Comparison of ENCODE assay signal across 36 cellular contexts in genomic region chr20:46670228-46670584, GRCh38. TPM values are rescaled to one million over a fixed set of nuclear protein-coding genes. Genes with fewer than 3 reads are reported as not detected.
"Had no signal": no experiment of that assay in that cellular context is flagged by ENCODE, and none has a peak within 500 bp of the region (broad histone marks: within the 10 kb centered on the region; RNA-seq: fewer than 3 reads in every experiment).

No MANE protein-coding gene starts in this region.

- H3K27ac ChIP-seq: adrenal gland, ascending aorta, brain microvascular endothelial cell, breast epithelium, cardiac muscle cell had no signal

- H3K27me3 ChIP-seq: adrenal gland, ascending aorta, body of pancreas, brain microvascular endothelial cell, breast epithelium, cardiac muscle cell had no signal

- H3K36me3 ChIP-seq: adrenal gland, ascending aorta, brain microvascular endothelial cell, breast epithelium, cardiac muscle cell had no signal

- H3K4me3 ChIP-seq: adrenal gland, ascending aorta, body of pancreas, breast epithelium, cardiac muscle cell had no signal

- DNase-seq: activated effector memory CD4-positive, alpha-beta T cell treated with anti-CD3 and anti-CD28 coated beads, Interleukin-2, amount 50 U/mL, for 16 hours; activated effector memory CD4-positive, alpha-beta T cell treated with Interleukin-2 at 50 U/mL for 16 hours; activated gamma-delta T cell; activated gamma-delta T cell treated with Interleukin-2 at 50 U/mL for 16 hours; activated naive CD4-positive, alpha-beta T cell; activated naive CD4-positive, alpha-beta T cell treated with anti-CD3 and anti-CD28 coated beads for 36 hours; activated naive CD4-positive, alpha-beta T cell treated with anti-CD3 and anti-CD28 coated beads, Interleukin-2, amount 10 ng/mL, durations not matched to agents 7 days and 5 days; activated naive CD4-positive, alpha-beta T cell treated with anti-CD3 and anti-CD28 coated beads, Interleukin-2, amount 50 U/mL, for 16 hours; activated naive CD4-positive, alpha-beta T cell treated with Interleukin-2 at 50 U/mL for 16 hours; activated naive CD8-positive, alpha-beta T cell treated with anti-CD3 and anti-CD28 coated beads for 36 hours; activated naive CD8-positive, alpha-beta T cell treated with anti-CD3 and anti-CD28 coated beads, Interleukin-2, amount 10 ng/mL, durations not matched to agents 7 days and 5 days; activated naive CD8-positive, alpha-beta T cell treated with anti-CD3 and anti-CD28 coated beads, Interleukin-2, amount 50 U/mL, for 24 hours; activated T-cell treated with anti-CD3 and anti-CD28 coated beads, Interleukin-2, amount 50 U/mL, for 24 hours; activated T-cell treated with anti-CD3 and anti-CD28 coated beads, Interleukin-2, amount 50 U/mL, for 4 hours; activated T-cell treated with anti-CD3 and anti-CD28 coated beads, Interleukin-2, amount 50 U/mL, for 48 hours; activated T-cell treated with anti-CD3 and anti-CD28 coated beads, Interleukin-2, amount 50 U/mL, for 72 hours; amniotic stem cell; amygdala; anterior cingulate cortex; aorta; brain microvascular endothelial cell; caudate nucleus; central memory CD4-positive, alpha-beta T cell; cerebellar nuclear complex had no signal

- ATAC-seq: activated naive CD4-positive, alpha-beta T cell treated with anti-CD3 and anti-CD28 coated beads, Interleukin-2, amount 50 U/mL, for 72 hours; activated naive CD8-positive, alpha-beta T cell treated with anti-CD3 and anti-CD28 coated beads, Interleukin-2, amount 50 U/mL, for 24 hours; activated T-cell treated with anti-CD3 and anti-CD28 coated beads, Interleukin-2, amount 50 U/mL, for 4 hours; activated T-cell treated with anti-CD3 and anti-CD28 coated beads, Interleukin-2, amount 50 U/mL, for 72 hours; activated T-helper 17 cell treated with anti-CD3 and anti-CD28 coated beads, Interleukin-2, amount 50 U/mL, for 72 hours had no signal

- FAIRE-seq: astrocyte, bronchial epithelial cell, colon had no signal

- H3K4me1 ChIP-seq: adrenal gland, ascending aorta, breast epithelium had no signal

RNA-seq across cellular contexts. Expression of gene SLC13A3, which starts 18.9 kb away (rescaled TPM):
- total RNA-seq: activated naive CD4-positive, alpha-beta T cell treated with anti-CD3 and anti-CD28 coated beads for 36 hours; activated naive CD4-positive, alpha-beta T cell treated with anti-CD3 and anti-CD28 coated beads, Interleukin-2, amount 50 U/mL, for 72 hours; activated naive CD8-positive, alpha-beta T cell treated with anti-CD3 and anti-CD28 coated beads for 36 hours; activated T-helper 1 cell treated with anti-CD3 and anti-CD28 coated beads, Interleukin-12 subunit alpha, Interleukin-12 subunit beta, Interleukin-2, Interleukin-4 antibody, amounts not matched to agents 30 ng/mL and 10 ng/mL and 1 ng/mL, durations not matched to agents 14 hours and 24 hours and 36 hours; activated T-helper 17 cell treated with anti-CD3 and anti-CD28 coated beads, Interleukin-2, amount 50 U/mL, for 72 hours; activated T-helper 2 cell treated with anti-CD3 and anti-CD28 coated beads, Interferon-gamma antibody, Interleukin-2, Interleukin-4, amounts not matched to agents 10 μg/mL and 5 μg/mL and 100 μg/mL, durations not matched to agents 14 hours and 24 hours and 36 hours; ascending aorta had no signal

RNA-seq across cellular contexts. Expression of gene SLC2A10, which starts 39.2 kb away (rescaled TPM):
- total RNA-seq: activated naive CD4-positive, alpha-beta T cell treated with anti-CD3 and anti-CD28 coated beads for 36 hours; activated naive CD8-positive, alpha-beta T cell treated with anti-CD3 and anti-CD28 coated beads, Interleukin-2, amount 10 ng/mL, durations not matched to agents 7 days and 5 days; activated T-cell treated with anti-CD3 and anti-CD28 coated beads, Interleukin-2, amount 50 U/mL, for 4 hours; activated T-helper 1 cell treated with anti-CD3 and anti-CD28 coated beads, Interleukin-12 subunit alpha, Interleukin-12 subunit beta, Interleukin-2, Interleukin-4 antibody, amounts not matched to agents 30 ng/mL and 10 ng/mL and 1 ng/mL, durations not matched to agents 14 hours and 24 hours and 36 hours; activated T-helper 17 cell treated with anti-CD3 and anti-CD28 coated beads, Interleukin-2, amount 50 U/mL, for 72 hours; activated T-helper 2 cell treated with anti-CD3 and anti-CD28 coated beads, Interferon-gamma antibody, Interleukin-2, Interleukin-4, amounts not matched to agents 10 μg/mL and 5 μg/mL and 100 μg/mL, durations not matched to agents 14 hours and 24 hours and 36 hours had no signal
